ENCODE assay signal across 19 cellular contexts in the genomic region with DNA sequence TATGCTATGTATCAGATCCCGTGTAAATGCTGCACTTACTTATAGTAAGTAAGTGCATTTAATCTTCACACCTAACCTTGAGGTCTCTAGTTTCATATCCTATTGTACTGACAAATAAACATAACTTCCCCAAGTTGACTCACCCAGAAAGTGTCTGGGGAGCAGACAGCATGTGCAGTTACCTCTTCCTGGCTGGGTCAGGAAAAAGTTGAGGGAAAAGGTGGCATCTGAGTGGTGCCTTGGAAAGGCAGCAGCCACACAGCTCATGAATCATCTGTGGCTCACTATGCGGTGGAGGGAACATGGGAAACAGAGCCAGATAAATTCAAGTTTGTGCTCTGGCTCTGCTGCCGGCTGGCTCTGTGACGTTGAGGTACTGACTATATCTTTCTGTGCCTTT.
DNase-seq lines count a peak whose midpoint lies in the region; ATAC-seq and TF ChIP-seq lines count a peak whose summit lies in the region.
"Had no signal": no experiment of that assay in that cellular context is flagged by ENCODE, and none has a peak within 500 bp of the region (broad histone marks: within the 10 kb centered on the region; RNA-seq: fewer than 3 reads in every experiment).

No MANE protein-coding gene starts in this region.

- no peaks in the 10 kb centered on the region for H3K9me3 ChIP-seq in AG04450 (ENCODE audit: control insufficient read depth, insufficient read depth, low read length)
- H3K9me3 ChIP-seq in CD4-positive, alpha-beta T cell (ENCODE audit: control insufficient read depth, low read length): no peaks in the 10 kb centered on the region
- H3K9me3 ChIP-seq: esophagus muscularis mucosa, HAP-1, sigmoid colon, upper lobe of left lung had no signal

- H3K4me1 Mint-ChIP-seq in CD4-positive, alpha-beta T cell (ENCODE audit: low read depth): no peaks in the 10 kb centered on the region
- H3K4me1 Mint-ChIP-seq: stimulated activated naive B cell treated with anti-CD40 and anti-IgM and Interleukin-4, amounts not matched to agents 10 μg/mL and 1 μg/mL and 100 μg/mL, for 72 hours had no signal

- TF ChIP-seq CTCF in AG04450 (IDR thresholded peaks at IDR 0.05; ENCODE audit: low read depth, low read length): no peak
- TF ChIP-seq CTCF in CD4-positive, alpha-beta T cell (IDR thresholded peaks at IDR 0.05): no peak

- no peaks in the 10 kb centered on the region for H3K36me3 Mint-ChIP-seq in CD4-positive, alpha-beta T cell (ENCODE audit: low read depth)
- H3K36me3 Mint-ChIP-seq: stimulated activated naive B cell treated with anti-CD40 and anti-IgM and Interleukin-4, amounts not matched to agents 10 μg/mL and 1 μg/mL and 100 μg/mL, for 72 hours had no signal

- POLR2A ChIA-PET in AG04450 (lab: Yijun Ruan, JAX): no interaction called here
- POLR2A ChIA-PET in CD4-positive, alpha-beta T cell (lab: Charles Lee): no interaction called here

- no peak overlapping the region for H3K27ac Mint-ChIP-seq in CD4-positive, alpha-beta T cell
- H3K27ac Mint-ChIP-seq: nephron progenitor cell; stimulated activated naive B cell treated with anti-CD40 and anti-IgM and Interleukin-4, amounts not matched to agents 10 μg/mL and 1 μg/mL and 100 μg/mL, for 72 hours had no signal

- ATAC-seq in GM21528 (IDR thresholded peaks at IDR 0.05; ENCODE audit: low FRiP score, unreplicated experiment): no peak
- ATAC-seq in CD4-positive, alpha-beta T cell (ENCODE audit: poor library complexity): no peak
- ATAC-seq in HG03442 (IDR thresholded peaks at IDR 0.05; ENCODE audit: unreplicated experiment): no peak
- ATAC-seq: stimulated activated naive B cell treated with anti-CD40 and anti-IgM and Interleukin-4, amounts not matched to agents 10 μg/mL and 1 μg/mL and 100 μg/mL, for 72 hours had no signal

- no peak overlapping the region for H3K27ac ChIP-seq in AG04450 (ENCODE audit: low read depth, low read length)
- no peak overlapping the region for H3K27ac ChIP-seq in CD4-positive, alpha-beta T cell (ENCODE audit: low read depth, low read length)
- H3K27ac ChIP-seq: esophagus muscularis mucosa, sigmoid colon, upper lobe of left lung had no signal

- no peaks in the 10 kb centered on the region for H3K9me3 Mint-ChIP-seq in CD4-positive, alpha-beta T cell
- H3K9me3 Mint-ChIP-seq: nephron progenitor cell had no signal

- CTCF ChIA-PET in AG04450 (lab: Charles Lee): interaction anchor here (1.4 kb wide), 1 partner anchor 14 kb away, joined by 3 read pairs; no protein-coding TSS in a partner anchor
- CTCF ChIA-PET in CD4-positive, alpha-beta T cell (lab: Charles Lee): no interaction called here

- H3K4me3 Mint-ChIP-seq in CD4-positive, alpha-beta T cell: no peak overlapping the region
- H3K4me3 Mint-ChIP-seq: nephron progenitor cell; stimulated activated naive B cell treated with anti-CD40 and anti-IgM and Interleukin-4, amounts not matched to agents 10 μg/mL and 1 μg/mL and 100 μg/mL, for 72 hours had no signal

- H3K27me3 Mint-ChIP-seq in CD4-positive, alpha-beta T cell: peaks cover 4% of the 10 kb centered on the region

- DNase-seq in AG04450 (ENCODE audit: low read depth, low spot score): peak; percentile 24
- peak; percentile 18 for DNase-seq in HK-2 (ENCODE audit: unreplicated experiment)
- peak; percentile 77 for DNase-seq in amniotic epithelial cell (ENCODE audit: low read depth)
- peak; percentile 73 for DNase-seq in glomerular visceral epithelial cell (ENCODE audit: extremely low spot score)
- no peak for DNase-seq in stimulated activated CD4-positive, alpha-beta T cell treated with anti-CD3 and anti-CD28 coated beads, Interleukin-4, amount 100 ng/mL, for 24 hours
- DNase-seq in CD4-positive, alpha-beta T cell: no peak
- DNase-seq: activated CD4-positive, alpha-beta T cell treated with anti-CD3 and anti-CD28 coated beads for 4 hours; activated T-cell treated with anti-CD3 and anti-CD28 coated beads, Interleukin-2, amount 50 U/mL, for 48 hours; NCI-H187; NCI-H69; nephron progenitor cell; sigmoid colon; stimulated activated naive B cell treated with anti-CD40 and anti-IgM and Interleukin-4, amounts not matched to agents 10 μg/mL and 1 μg/mL and 100 μg/mL, for 72 hours; T-helper 2 cell; upper lobe of left lung had no signal

- intact Hi-C loops in CD4-positive, alpha-beta T cell (cut with DNase I, micrococcal nuclease): no loop called here

- H3K4me3 ChIP-seq in AG04450 (ENCODE audit: low read depth, low read length): no peak overlapping the region
- H3K4me3 ChIP-seq: esophagus muscularis mucosa, HAP-1, sigmoid colon, upper lobe of left lung had no signal

- H3K27me3 ChIP-seq in AG04450 (ENCODE audit: control insufficient read depth, insufficient read depth, low read length): no peaks in the 10 kb centered on the region
- H3K27me3 ChIP-seq in CD4-positive, alpha-beta T cell (ENCODE audit: control insufficient read depth, insufficient read depth, low read length): no peaks in the 10 kb centered on the region
- H3K27me3 ChIP-seq: esophagus muscularis mucosa, sigmoid colon, upper lobe of left lung had no signal

Comparison
In these comparisons a context has a peak if more than half of its experiments do, and no peak if none do; other contexts are left out.
1. DNase-seq: peak in AG04450 (single experiment), HK-2 (single experiment), amniotic epithelial cell (single experiment) and glomerular visceral epithelial cell (single experiment); none in stimulated activated CD4-positive, alpha-beta T cell treated with anti-CD3 and anti-CD28 coated beads, Interleukin-4, amount 100 ng/mL, for 24 hours (single experiment) and CD4-positive, alpha-beta T cell (0 of 10).